ENCODE assay signal across 8 cellular contexts in genomic region chr18:35344736-35345459, GRCh38. TPM values are rescaled to one million over a fixed set of nuclear protein-coding genes. Genes with fewer than 3 reads are reported as not detected.
DNase-seq lines count a peak whose midpoint lies in the region; ATAC-seq and TF ChIP-seq lines count a peak whose summit lies in the region.

No MANE protein-coding gene starts in this region.

- H3K9ac ChIP-seq in skeletal muscle satellite cell (ENCODE audit: low read depth, low read length) = peak overlapping the region; percentile 99

- H3K27me3 Mint-ChIP-seq in activated T-cell treated with anti-CD3 and anti-CD28 coated beads, Interleukin-2, amount 50 U/mL, for 24 hours = no peaks in the 10 kb centered on the region

- ATAC-seq in HG03097 (IDR thresholded peaks at IDR 0.05; ENCODE audit: low FRiP score, unreplicated experiment) = no peak

- H3K4me2 ChIP-seq in skeletal muscle satellite cell (ENCODE audit: low read length) = peak overlapping the region; percentile 83

- H3K27me3 ChIP-seq in skeletal muscle satellite cell (ENCODE audit: control insufficient read depth, insufficient read depth, low read length) = no peaks in the 10 kb centered on the region

- no peaks in the 10 kb centered on the region for H3K9me3 Mint-ChIP-seq in activated T-cell treated with anti-CD3 and anti-CD28 coated beads, Interleukin-2, amount 50 U/mL, for 24 hours

- peak overlapping the region; percentile 99 for H3K27ac Mint-ChIP-seq in activated T-cell treated with anti-CD3 and anti-CD28 coated beads, Interleukin-2, amount 50 U/mL, for 24 hours

- peaks cover 6% of the 10 kb centered on the region for H3K36me3 ChIP-seq in skeletal muscle satellite cell (ENCODE audit: insufficient read depth, low read length)

- H3K9me3 ChIP-seq in skeletal muscle satellite cell (replicated peaks; ENCODE audit: low read length) = no peaks in the 10 kb centered on the region

- peaks cover 11% of the 10 kb centered on the region for H3K4me1 ChIP-seq in skeletal muscle satellite cell (ENCODE audit: control insufficient read depth, insufficient read depth, low read length)

- H3K4me3 ChIP-seq in fibroblast of villous mesenchyme (ENCODE audit: low read depth, low read length) (peak overlapping the region; percentile 93), skeletal muscle satellite cell (ENCODE audit: low read length) (peak overlapping the region; percentile 90)

- H3K36me3 Mint-ChIP-seq in activated T-cell treated with anti-CD3 and anti-CD28 coated beads, Interleukin-2, amount 50 U/mL, for 24 hours (ENCODE audit: low read depth) = peaks cover 37% of the 10 kb centered on the region

- peaks cover 40% of the 10 kb centered on the region for H3K4me1 Mint-ChIP-seq in activated T-cell treated with anti-CD3 and anti-CD28 coated beads, Interleukin-2, amount 50 U/mL, for 24 hours (ENCODE audit: low read depth)

- DNase-seq in activated T-cell treated with anti-CD3 and anti-CD28 coated beads, Interleukin-2, amount 50 U/mL, for 24 hours = no peak
- no peak for DNase-seq in activated T-cell treated with anti-CD3 and anti-CD28 coated beads, Interleukin-2, amount 50 U/mL, for 48 hours
- DNase-seq in SHP77 treated with DMSO at 0.1 percent for 48 hours (lab: John Stamatoyannopoulos, UW) (peak; percentile 50), fibroblast of villous mesenchyme (ENCODE audit: low read depth) (no peak), iPS-NIHi7 (ENCODE audit: extremely low spot score) (no peak)
- DNase-seq in stimulated activated CD4-positive, alpha-beta T cell treated with anti-CD3 and anti-CD28 coated beads, Interleukin-4, amount 100 ng/mL, for 4 hours = no peak

- peak overlapping the region; percentile 99 for H3K4me3 Mint-ChIP-seq in activated T-cell treated with anti-CD3 and anti-CD28 coated beads, Interleukin-2, amount 50 U/mL, for 24 hours

- TF ChIP-seq CTCF in fibroblast of villous mesenchyme (IDR thresholded peaks at IDR 0.05; ENCODE audit: insufficient read depth, low read depth, low read length) = no peak

RNA-seq across cellular contexts. Expression of gene ZNF24, which starts 0.7 kb away (rescaled TPM):
- total RNA-seq in fibroblast of villous mesenchyme = 23.8 and 41.0 TPM in 2 replicates
- 17.9 and 19.0 TPM in 2 replicates for total RNA-seq in skeletal muscle satellite cell (2012; rRNA removed)

RNA-seq across cellular contexts. Expression of gene ZNF396, which starts 32.2 kb away (rescaled TPM):
- 0.64 and 1.3 TPM in 2 replicates for total RNA-seq in fibroblast of villous mesenchyme
- 0.25 and 0.66 TPM in 2 replicates for total RNA-seq in skeletal muscle satellite cell (2012; rRNA removed)

RNA-seq across cellular contexts. Expression of gene ZSCAN30, which starts 54.9 kb away (rescaled TPM):
- total RNA-seq in fibroblast of villous mesenchyme = 17.4 and 21.6 TPM in 2 replicates
- 12.2 and 15.2 TPM in 2 replicates for total RNA-seq in skeletal muscle satellite cell (2012; rRNA removed)
